Comparison of ENCODE assay signal across 17 cellular contexts in the genomic region with DNA sequence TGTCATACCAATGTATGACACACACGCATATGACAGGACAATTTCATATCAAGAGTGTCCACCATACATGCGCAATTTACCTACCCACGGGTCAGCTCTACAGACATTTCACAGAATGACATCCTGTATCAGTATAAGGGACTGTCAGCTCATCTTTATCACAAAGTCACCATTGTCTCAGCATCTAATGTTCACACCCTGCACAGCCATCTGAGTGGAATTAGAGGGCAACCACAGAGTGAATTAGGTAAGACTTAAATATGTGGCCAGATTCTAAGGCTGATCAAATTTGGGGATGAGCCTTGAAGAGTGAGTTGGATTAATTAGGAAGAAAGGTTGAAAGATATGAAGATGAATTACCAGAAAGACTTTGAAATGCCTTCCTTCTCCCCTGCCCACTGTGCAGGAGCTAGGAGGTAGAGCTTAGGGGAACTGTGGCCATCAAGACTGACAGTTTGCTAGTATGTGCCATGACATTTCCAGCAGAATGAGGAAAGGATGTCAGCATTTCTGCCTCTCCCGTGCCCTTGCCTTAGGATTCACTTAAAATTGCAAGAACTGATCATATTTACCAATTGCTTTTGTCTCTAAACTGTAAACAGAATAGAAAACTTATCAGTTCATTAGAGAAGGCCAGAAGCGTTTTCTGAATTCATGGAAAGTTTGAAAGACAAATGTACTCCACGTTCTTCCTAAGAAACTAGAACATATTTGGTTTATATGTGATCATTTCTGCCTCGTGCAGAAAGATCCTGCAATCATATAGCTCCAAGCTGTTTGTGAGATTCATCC.
DNase-seq lines count a peak whose midpoint lies in the region; ATAC-seq, FAIRE-seq and TF ChIP-seq lines count a peak whose summit lies in the region.
"Had no signal": no experiment of that assay in that cellular context is flagged by ENCODE, and none has a peak within 500 bp of the region (broad histone marks: within the 10 kb centered on the region; RNA-seq: fewer than 3 reads in every experiment).

No MANE protein-coding gene starts in this region.

- H3K79me2 ChIP-seq in keratinocyte (ENCODE audit: control insufficient read depth, insufficient read depth, low read length) = no peaks in the 10 kb centered on the region

- H3K27ac ChIP-seq in A549 = no peak overlapping the region
- no peak overlapping the region for H3K27ac ChIP-seq in keratinocyte (ENCODE audit: control insufficient read depth, insufficient read depth, low read length)

- no peaks in the 10 kb centered on the region for H3K36me3 ChIP-seq in keratinocyte (ENCODE audit: control insufficient read depth in 2 of 2, extremely low read depth in 1 of 2, insufficient read depth in 2 of 2, low read length in 2 of 2)
- H3K36me3 ChIP-seq: HAP-1 had no signal

- TF ChIP-seq EP300 in A549 (IDR thresholded peaks at IDR 0.05) = no peak

- no peak overlapping the region for H2AFZ ChIP-seq in keratinocyte (ENCODE audit: control insufficient read depth, low read length)

- dilution Hi-C loops in keratinocyte (cut with MboI; ENCODE audit: extremely low pct_ligation_motif_present, low sequenced_read_pairs) = no loop called here

- TF ChIP-seq CTCF in A549 (IDR thresholded peaks at IDR 0.05) (no peak), keratinocyte (optimal IDR thresholded peaks at IDR 0.05 in 1 of 3, IDR thresholded peaks at IDR 0.05 in 1 of 3, conservative IDR thresholded peaks at IDR 0.05 in 1 of 3; ENCODE audit: extremely low read depth in 1 of 3, insufficient read depth in 2 of 3, low read length in 3 of 3) (no peak)

- 44% methylated on average over 7 of the region's 7 CpGs for WGBS in A549 (ENCODE audit: missing lambda C conversion rate)

- CTCF ChIA-PET in A549 (lab: Yijun Ruan, JAX) = no interaction called here

- POLR2A ChIA-PET in A549 (lab: Yijun Ruan, JAX) = no interaction called here

- no peaks in the 10 kb centered on the region for H3K9me1 ChIP-seq in keratinocyte (ENCODE audit: control insufficient read depth, extremely low read depth, insufficient read depth, low read length)

- H3K9me3 ChIP-seq in A549 = no peaks in the 10 kb centered on the region
- peaks cover 2% of the 10 kb centered on the region for H3K9me3 ChIP-seq in keratinocyte (ENCODE audit: control insufficient read depth, low read depth, low read length)
- H3K9me3 ChIP-seq: Caco-2, HAP-1 had no signal

- ATAC-seq in A549 = no peak
- no peak for ATAC-seq in GM18520 (IDR thresholded peaks at IDR 0.05; ENCODE audit: unreplicated experiment)
- no peak for ATAC-seq in HG02938 (IDR thresholded peaks at IDR 0.05; ENCODE audit: unreplicated experiment)

- H3K4me1 ChIP-seq in A549 (0 out of 3 replicates have a peak, but pooled peaks cover 4% of the 10 kb centered on the region), keratinocyte (ENCODE audit: control insufficient read depth, extremely low read depth, insufficient read depth, low read length) (no peaks in the 10 kb centered on the region)
- H3K4me1 ChIP-seq: Caco-2, HAP-1 had no signal

- H3K27me3 ChIP-seq in keratinocyte (ENCODE audit: control insufficient read depth, extremely low read depth, insufficient read depth, low read length) = no peaks in the 10 kb centered on the region

- no peak for TF ChIP-seq POLR2A in A549 (IDR thresholded peaks at IDR 0.05; ENCODE audit: low read length)

- no peak overlapping the region for H3K9ac ChIP-seq in keratinocyte (ENCODE audit: control insufficient read depth, extremely low read depth, insufficient read depth, low read length)

- TF ChIP-seq RAD21 in A549 (conservative IDR thresholded peaks at IDR 0.05 in 1 of 2, IDR thresholded peaks at IDR 0.05 in 1 of 2) = no peak

- DNase-seq in A549 (ENCODE audit: low read depth in 1 of 2, low spot score in 1 of 2) (no peak), SK-N-DZ (ENCODE audit: low spot score) (peak; percentile 93), keratinocyte (ENCODE audit: low read depth, low spot score) (no peak)
- no peak for DNase-seq in activated CD4-positive, alpha-beta T cell treated with anti-CD3 and anti-CD28 coated beads for 4 hours
- DNase-seq: 8988T; C1 segment of cervical spinal cord; Caco-2; CD4-positive, alpha-beta memory T cell; DMS153; DND-41; GOT3; HFFc6 had no signal

- no peak overlapping the region for H3K4me2 ChIP-seq in A549
- H3K4me2 ChIP-seq in keratinocyte (ENCODE audit: control insufficient read depth, extremely low read depth, insufficient read depth, low read depth, low read length) = no peak overlapping the region

- no peaks in the 10 kb centered on the region for H4K20me1 ChIP-seq in keratinocyte (ENCODE audit: control insufficient read depth, extremely low read depth, insufficient read depth, low read length)

- FAIRE-seq in A549 (lab: Jason Lieb, UNC) (peak; percentile 65), keratinocyte (lab: Jason Lieb, UNC) (peak; percentile 9)
- FAIRE-seq: G401.6, H54 had no signal

- no peak overlapping the region for H3K4me3 ChIP-seq in A549
- no peak overlapping the region for H3K4me3 ChIP-seq in keratinocyte (ENCODE audit: control insufficient read depth in 2 of 3, extremely low read depth in 1 of 3, insufficient read depth in 2 of 3, low read depth in 1 of 3, low read length in 3 of 3)
- H3K4me3 ChIP-seq: HAP-1 had no signal

TF ChIP-seq in A549, 52 proteins besides CTCF, POLR2A, EP300 and RAD21:
- TF ChIP-seq EHF (CRISPR knock-in tag; IDR thresholded peaks at IDR 0.05) (no peak), RCOR1 (IDR thresholded peaks at IDR 0.05; ENCODE audit: low read depth, low read length) (no peak), FOSL2 (IDR thresholded peaks at IDR 0.05) (no peak), FOSL2 (CRISPR knock-in tag; IDR thresholded peaks at IDR 0.05) (no peak), PHF8 (IDR thresholded peaks at IDR 0.05; ENCODE audit: borderline replicate concordance, low read depth) (no peak)
- TF ChIP-seq, protein P1, sequence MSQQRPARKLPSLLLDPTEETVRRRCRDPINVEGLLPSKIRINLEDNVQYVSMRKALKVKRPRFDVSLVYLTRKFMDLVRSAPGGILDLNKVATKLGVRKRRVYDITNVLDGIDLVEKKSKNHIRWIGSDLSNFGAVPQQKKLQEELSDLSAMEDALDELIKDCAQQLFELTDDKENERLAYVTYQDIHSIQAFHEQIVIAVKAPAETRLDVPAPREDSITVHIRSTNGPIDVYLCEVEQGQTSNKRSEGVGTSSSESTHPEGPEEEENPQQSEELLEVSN (IDR thresholded peaks at IDR 0.05; ENCODE audit: borderline replicate concordance, low read depth) = no peak
